ENCODE assay signal across 12 cellular contexts in the genomic region with DNA sequence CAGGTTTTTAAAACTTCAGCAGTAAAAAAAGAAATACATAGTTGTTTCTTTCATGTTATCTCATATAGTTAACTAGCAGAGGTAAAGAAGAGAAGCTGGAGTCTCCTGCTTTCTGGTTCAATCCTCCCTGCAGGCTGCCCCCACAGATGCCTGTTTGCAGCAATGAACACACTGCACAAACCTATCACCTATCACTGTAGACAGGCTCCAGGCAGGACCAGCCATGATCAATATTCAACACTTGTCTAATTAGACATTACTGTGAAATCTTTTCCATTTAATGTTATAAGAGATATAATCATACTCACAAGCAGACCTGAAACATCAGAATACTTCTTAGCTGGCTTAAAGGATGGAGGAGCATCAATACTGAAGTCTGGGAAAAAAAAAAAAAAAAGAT. TPM values are rescaled to one million over a fixed set of nuclear protein-coding genes. Genes with fewer than 3 reads are reported as not detected.
DNase-seq lines count a peak whose midpoint lies in the region; ATAC-seq and TF ChIP-seq lines count a peak whose summit lies in the region.
"Had no signal": no experiment of that assay in that cellular context is flagged by ENCODE, and none has a peak within 500 bp of the region (broad histone marks: within the 10 kb centered on the region; RNA-seq: fewer than 3 reads in every experiment).

No MANE protein-coding gene starts in this region.

- peak overlapping the region; percentile 22 for H3K4me3 Mint-ChIP-seq in activated CD4-positive, alpha-beta T cell treated with anti-CD3 and anti-CD28 coated beads for 36 hours
- H3K4me3 Mint-ChIP-seq in dendritic cell treated with granulocyte-macrophage colony-stimulating factor and Interleukin-4, amounts not matched to agents 40 ng/mL and 50 ng/mL, for 4 days: no peak overlapping the region
- H3K4me3 Mint-ChIP-seq: CD8-positive, alpha-beta memory T cell had no signal

- no peak for ATAC-seq in activated CD4-positive, alpha-beta T cell treated with anti-CD3 and anti-CD28 coated beads for 36 hours
- ATAC-seq in omental fat pad (ENCODE audit: low FRiP score): no peak

- BruUV-seq in PC-9 (replicated peaks; lab: Mats Ljungman, UMichigan): no TSS peak

- CTCF ChIA-PET in activated CD4-positive, alpha-beta T cell treated with anti-CD3 and anti-CD28 coated beads for 36 hours (lab: Charles Lee): interaction anchor here (1.1 to 1.9 kb wide), 5 partner anchors 19 to 123 kb away, joined by 3 to 8 read pairs (median 6); a partner anchor contains a TSS
- CTCF ChIA-PET in PC-9 (lab: Charles Lee): no interaction called here

- H2AFZ ChIP-seq in PC-9: no peak overlapping the region
- H2AFZ ChIP-seq in osteoblast (ENCODE audit: low read length): no peak overlapping the region

- intact Hi-C loops in activated CD4-positive, alpha-beta T cell treated with anti-CD3 and anti-CD28 coated beads for 36 hours (cut with DNase I, micrococcal nuclease): loop anchor here (1.0 to 5.0 kb wide), 5 partner anchors 19 to 649 kb away; a partner anchor contains a TSS
- intact Hi-C loops in PC-9 (cut with micrococcal nuclease; ENCODE audit: unreplicated experiment) (loop anchor here (1.0 to 5.0 kb wide), 4 partner anchors 19 to 71 kb away; no protein-coding TSS in a partner anchor), ascending aorta (cut with DNase I) (no loop called here)
- intact Hi-C loops in dendritic cell treated with granulocyte-macrophage colony-stimulating factor and Interleukin-4, amounts not matched to agents 40 ng/mL and 50 ng/mL, for 4 days (cut with micrococcal nuclease): loop anchor here (2.0 to 5.0 kb wide), 2 partner anchors 19 to 441 kb away; a partner anchor contains a TSS

- peaks cover 27% of the 10 kb centered on the region for H3K79me2 ChIP-seq in PC-9 (ENCODE audit: low read depth)
- peaks cover 58% of the 10 kb centered on the region for H3K79me2 ChIP-seq in osteoblast (ENCODE audit: insufficient read depth, low read length)

- H3K4me1 Mint-ChIP-seq in activated CD4-positive, alpha-beta T cell treated with anti-CD3 and anti-CD28 coated beads for 36 hours: peaks cover 33% of the 10 kb centered on the region
- H3K4me1 Mint-ChIP-seq in dendritic cell treated with granulocyte-macrophage colony-stimulating factor and Interleukin-4, amounts not matched to agents 40 ng/mL and 50 ng/mL, for 4 days (ENCODE audit: low read depth): peaks cover 59% of the 10 kb centered on the region

- H3F3A ChIP-seq in PC-9 (ENCODE audit: insufficient read depth, low read depth): peaks cover 36% of the 10 kb centered on the region

- POLR2A ChIA-PET in activated CD4-positive, alpha-beta T cell treated with anti-CD3 and anti-CD28 coated beads for 36 hours (lab: Charles Lee): interaction anchor here (0.9 to 2.2 kb wide), 4 partner anchors 16 to 350 kb away, joined by 3 to 27 read pairs (median 4); a partner anchor contains a TSS
- POLR2A ChIA-PET in PC-9 (lab: Charles Lee; ENCODE audit: unreplicated experiment): interaction anchor here (1.6 kb wide), 1 partner anchor 30 kb away, joined by 13 read pairs; no protein-coding TSS in a partner anchor

- no peaks in the 10 kb centered on the region for H3K9me2 ChIP-seq in PC-9 (ENCODE audit: insufficient read depth)

- H3K27ac Mint-ChIP-seq in activated CD4-positive, alpha-beta T cell treated with anti-CD3 and anti-CD28 coated beads for 36 hours: peak overlapping the region; percentile 51
- H3K27ac Mint-ChIP-seq in dendritic cell treated with granulocyte-macrophage colony-stimulating factor and Interleukin-4, amounts not matched to agents 40 ng/mL and 50 ng/mL, for 4 days: peak overlapping the region; percentile 84

- TF ChIP-seq CTCF in PC-9 (conservative IDR thresholded peaks at IDR 0.05) (no peak), osteoblast (IDR thresholded peaks at IDR 0.05; ENCODE audit: extremely low read depth, low read depth, low read length) (no peak), ascending aorta (IDR thresholded peaks at IDR 0.05) (no peak), omental fat pad (IDR thresholded peaks at IDR 0.05) (no peak)

- H3K4me3 ChIP-seq in PC-9: peak overlapping the region; percentile 49
- peak overlapping the region; percentile 26 for H3K4me3 ChIP-seq in osteoblast (ENCODE audit: insufficient read depth, low read length)
- no peak overlapping the region for H3K4me3 ChIP-seq in ascending aorta
- H3K4me3 ChIP-seq: adrenal gland, left ventricle myocardium inferior had no signal

- H3K27me3 Mint-ChIP-seq in activated CD4-positive, alpha-beta T cell treated with anti-CD3 and anti-CD28 coated beads for 36 hours: no peaks in the 10 kb centered on the region
- H3K27me3 Mint-ChIP-seq in dendritic cell treated with granulocyte-macrophage colony-stimulating factor and Interleukin-4, amounts not matched to agents 40 ng/mL and 50 ng/mL, for 4 days: no peaks in the 10 kb centered on the region
- H3K27me3 Mint-ChIP-seq: CD8-positive, alpha-beta memory T cell had no signal

- H3K36me3 Mint-ChIP-seq in activated CD4-positive, alpha-beta T cell treated with anti-CD3 and anti-CD28 coated beads for 36 hours (ENCODE audit: low read depth): peaks cover 29% of the 10 kb centered on the region
- H3K36me3 Mint-ChIP-seq in dendritic cell treated with granulocyte-macrophage colony-stimulating factor and Interleukin-4, amounts not matched to agents 40 ng/mL and 50 ng/mL, for 4 days (ENCODE audit: low read depth): peaks cover 21% of the 10 kb centered on the region

- H3K27ac ChIP-seq in PC-9 (peak overlapping the region; percentile 97), osteoblast (ENCODE audit: low read depth, low read length) (peak overlapping the region; percentile 98), ascending aorta (no peak overlapping the region)
- H3K27ac ChIP-seq: adrenal gland, left ventricle myocardium inferior had no signal

- peaks cover 4% of the 10 kb centered on the region; the same call in 1 of the 2 replicates for H3K36me3 ChIP-seq in PC-9 (ENCODE audit: low read depth)
- H3K36me3 ChIP-seq in osteoblast (ENCODE audit: insufficient read depth, low read length): peaks cover 8% of the 10 kb centered on the region
- H3K36me3 ChIP-seq in ascending aorta: no peaks in the 10 kb centered on the region
- H3K36me3 ChIP-seq: adrenal gland, left ventricle myocardium inferior had no signal

- H3K4me2 ChIP-seq in PC-9 (peak overlapping the region; percentile 70), osteoblast (ENCODE audit: insufficient read depth, low read length) (peak overlapping the region; percentile 72)

- H3K4me1 ChIP-seq in PC-9 (replicated peaks; ENCODE audit: insufficient read depth) (peaks cover 54% of the 10 kb centered on the region), osteoblast (ENCODE audit: insufficient read depth, low read length) (peaks cover 46% of the 10 kb centered on the region), ascending aorta (no peaks in the 10 kb centered on the region)
- H3K4me1 ChIP-seq: left ventricle myocardium inferior had no signal

- H3K9me3 ChIP-seq in PC-9 (ENCODE audit: insufficient read depth, low read depth) (no peaks in the 10 kb centered on the region), osteoblast (ENCODE audit: low read depth, low read length) (no peaks in the 10 kb centered on the region), ascending aorta (no peaks in the 10 kb centered on the region)
- H3K9me3 ChIP-seq: adrenal gland, left ventricle myocardium inferior had no signal

- H3K9me3 Mint-ChIP-seq in activated CD4-positive, alpha-beta T cell treated with anti-CD3 and anti-CD28 coated beads for 36 hours (ENCODE audit: low read depth): no peaks in the 10 kb centered on the region
- no peaks in the 10 kb centered on the region for H3K9me3 Mint-ChIP-seq in dendritic cell treated with granulocyte-macrophage colony-stimulating factor and Interleukin-4, amounts not matched to agents 40 ng/mL and 50 ng/mL, for 4 days
- H3K9me3 Mint-ChIP-seq: CD8-positive, alpha-beta memory T cell had no signal

- DNase-seq in activated CD4-positive, alpha-beta T cell treated with anti-CD3 and anti-CD28 coated beads for 36 hours: no peak
- no peak for DNase-seq in activated CD4-positive, alpha-beta T cell treated with anti-CD3 and anti-CD28 coated beads for 4 hours
- DNase-seq in PC-9 (no peak), osteoblast (ENCODE audit: insufficient read length, low spot score, missing footprints) (no peak), ascending aorta (ENCODE audit: low spot score in 2 of 2) (no peak), omental fat pad (ENCODE audit: low spot score) (no peak)
- no peak for DNase-seq in stimulated activated CD4-positive, alpha-beta T cell treated with anti-CD3 and anti-CD28 coated beads, Interleukin-4, amount 100 ng/mL, for 4 hours
- DNase-seq: adrenal gland; CD8-positive, alpha-beta memory T cell; left ventricle myocardium inferior; NCI-H1694 treated with DMSO at 0.1 percent for 48 hours had no signal

- H4K20me1 ChIP-seq in PC-9 (ENCODE audit: insufficient read depth) (no peaks in the 10 kb centered on the region), osteoblast (ENCODE audit: insufficient read depth, low read length) (no peaks in the 10 kb centered on the region)

- H3K27me3 ChIP-seq in PC-9 (ENCODE audit: insufficient read depth, low read depth) (no peaks in the 10 kb centered on the region), osteoblast (ENCODE audit: insufficient read depth, low read length) (no peaks in the 10 kb centered on the region), ascending aorta (no peaks in the 10 kb centered on the region)
- H3K27me3 ChIP-seq: adrenal gland had no signal

RNA-seq across cellular contexts. Expression of a gene that starts 19.8 kb away (rescaled TPM):
- total RNA-seq in activated CD4-positive, alpha-beta T cell treated with anti-CD3 and anti-CD28 coated beads for 36 hours: 10 to 100 TPM; 30.8 to 37.4 TPM
- total RNA-seq in PC-9 (2021) (23.9 and 29.5 TPM in 2 replicates), osteoblast (9.0 and 14.4 TPM in 2 replicates), ascending aorta (11.2 TPM), omental fat pad (10 to 100 TPM in 2 of 4 donors, 1 to 10 TPM in 2; 6.3 to 20.7 (median 9.6) TPM)

Comparison
In these comparisons a context has a peak if more than half of its experiments do, and no peak if none do; other contexts are left out.
1. H3K27ac ChIP-seq: peak in PC-9 (single experiment) and osteoblast (single experiment); none in ascending aorta (0 of 2).
2. H3K4me3 ChIP-seq: peak in PC-9 (single experiment) and osteoblast (single experiment); none in ascending aorta (0 of 2).